Comparison of ENCODE assay signal across 15 cellular contexts in genomic region chr16:85593503-85594195, GRCh38. TPM values are rescaled to one million over a fixed set of nuclear protein-coding genes. Genes with fewer than 3 reads are reported as not detected.
A peak's percentile ranks its signal among the peaks of the same experiment; 100 is the strongest.
DNase-seq lines count a peak whose midpoint lies in the region; ATAC-seq and TF ChIP-seq lines count a peak whose summit lies in the region.
"Had no signal": no experiment of that assay in that cellular context is flagged by ENCODE, and none has a peak within 500 bp of the region (broad histone marks: within the 10 kb centered on the region; RNA-seq: fewer than 3 reads in every experiment).

No MANE protein-coding gene starts in this region.

- no peaks in the 10 kb centered on the region for H3K27me3 ChIP-seq in testis
- H3K27me3 ChIP-seq: body of pancreas, heart left ventricle, ovary had no signal

- no peaks in the 10 kb centered on the region for H3K9me3 ChIP-seq in testis
- H3K9me3 ChIP-seq: body of pancreas, heart left ventricle, ovary had no signal

- H3K4me1 Mint-ChIP-seq in mesothelial cell of epicardium = peaks cover 19% of the 10 kb centered on the region
- H3K4me1 Mint-ChIP-seq in activated T-cell treated with anti-CD3 and anti-CD28 coated beads, Interleukin-2, amount 50 U/mL, for 72 hours (ENCODE audit: low read depth) = no peaks in the 10 kb centered on the region

- H3K36me3 Mint-ChIP-seq in mesothelial cell of epicardium = peaks cover 7% of the 10 kb centered on the region
- H3K36me3 Mint-ChIP-seq in activated T-cell treated with anti-CD3 and anti-CD28 coated beads, Interleukin-2, amount 50 U/mL, for 72 hours (ENCODE audit: insufficient read depth in 2 of 2) = no peaks in the 10 kb centered on the region

- intact Hi-C loops in testis (cut with DNase I; ENCODE audit: low total_unique reads) = no loop called here

- peak; percentile 99 for DNase-seq in COR-L47 (lab: John Stamatoyannopoulos, UW)
- DNase-seq in NCI-H1436 treated with DMSO at 0.1 percent for 48 hours (lab: John Stamatoyannopoulos, UW) = peak; percentile 35
- peak; percentile 100 for DNase-seq in NCI-H82 treated with DMSO at 0.1 percent for 48 hours (lab: John Stamatoyannopoulos, UW; ENCODE audit: unreplicated experiment)
- DNase-seq in mesothelial cell of epicardium (ENCODE audit: low spot score in 2 of 2, unreplicated experiment in 2 of 2) = no peak
- no peak for DNase-seq in activated T-cell treated with anti-CD3 and anti-CD28 coated beads, Interleukin-2, amount 50 U/mL, for 72 hours
- DNase-seq in testis = no peak
- DNase-seq: activated CD4-positive, alpha-beta T cell treated with anti-CD3 and anti-CD28 coated beads, Interleukin-2, amount 10 ng/mL, durations not matched to agents 24 days and 14 days; activated effector memory CD4-positive, alpha-beta T cell treated with anti-CD3 and anti-CD28 coated beads, Interleukin-2, amount 50 U/mL, for 16 hours; body of pancreas; heart left ventricle; KBM-7; ovary; T-helper 1 cell had no signal

- H3K9me3 Mint-ChIP-seq in mesothelial cell of epicardium = no peaks in the 10 kb centered on the region
- H3K9me3 Mint-ChIP-seq in activated T-cell treated with anti-CD3 and anti-CD28 coated beads, Interleukin-2, amount 50 U/mL, for 72 hours = no peaks in the 10 kb centered on the region
- H3K9me3 Mint-ChIP-seq: activated CD4-positive, alpha-beta T cell treated with anti-CD3 and anti-CD28 coated beads, Interleukin-2, amount 10 ng/mL, durations not matched to agents 24 days and 14 days had no signal

- no peaks in the 10 kb centered on the region for H3K27me3 Mint-ChIP-seq in mesothelial cell of epicardium (ENCODE audit: low read depth)
- H3K27me3 Mint-ChIP-seq in activated T-cell treated with anti-CD3 and anti-CD28 coated beads, Interleukin-2, amount 50 U/mL, for 72 hours (ENCODE audit: low read depth) = no peaks in the 10 kb centered on the region
- H3K27me3 Mint-ChIP-seq: activated CD4-positive, alpha-beta T cell treated with anti-CD3 and anti-CD28 coated beads, Interleukin-2, amount 10 ng/mL, durations not matched to agents 24 days and 14 days had no signal

- no peaks in the 10 kb centered on the region for H3K4me1 ChIP-seq in testis

- H3K36me3 ChIP-seq in testis (ENCODE audit: low read depth, missing control alignments) = no peaks in the 10 kb centered on the region
- H3K36me3 ChIP-seq: heart left ventricle, ovary had no signal

- no peak for TF ChIP-seq CTCF in mesothelial cell of epicardium (IDR thresholded peaks at IDR 0.05; ENCODE audit: unreplicated experiment)
- TF ChIP-seq CTCF in testis (IDR thresholded peaks at IDR 0.05) = no peak

- H3K27ac Mint-ChIP-seq in mesothelial cell of epicardium = peak overlapping the region; percentile 35
- no peak overlapping the region for H3K27ac Mint-ChIP-seq in activated T-cell treated with anti-CD3 and anti-CD28 coated beads, Interleukin-2, amount 50 U/mL, for 72 hours
- H3K27ac Mint-ChIP-seq: activated CD4-positive, alpha-beta T cell treated with anti-CD3 and anti-CD28 coated beads, Interleukin-2, amount 10 ng/mL, durations not matched to agents 24 days and 14 days had no signal

- WGBS in testis, 2 donors = 69 to 79% methylated on average over 16 to 20 of the region's 20 CpGs

- ATAC-seq in activated T-cell treated with anti-CD3 and anti-CD28 coated beads, Interleukin-2, amount 50 U/mL, for 72 hours (replicated peaks in 1 of 2) = no peak
- ATAC-seq in HG03159 (IDR thresholded peaks at IDR 0.05; ENCODE audit: unreplicated experiment) (no peak), HG02981 (IDR thresholded peaks at IDR 0.05; ENCODE audit: unreplicated experiment) (no peak)
- ATAC-seq: heart left ventricle had no signal

- no peak for TF ChIP-seq POLR2A in testis (IDR thresholded peaks at IDR 0.05)

- no peak overlapping the region for H3K4me3 ChIP-seq in testis
- H3K4me3 ChIP-seq: body of pancreas, heart left ventricle, ovary had no signal

- H3K27ac ChIP-seq in testis = no peak overlapping the region
- H3K27ac ChIP-seq: body of pancreas, ovary had no signal

- no peak overlapping the region for H3K4me3 Mint-ChIP-seq in mesothelial cell of epicardium
- no peak overlapping the region for H3K4me3 Mint-ChIP-seq in activated T-cell treated with anti-CD3 and anti-CD28 coated beads, Interleukin-2, amount 50 U/mL, for 72 hours
- H3K4me3 Mint-ChIP-seq: activated CD4-positive, alpha-beta T cell treated with anti-CD3 and anti-CD28 coated beads, Interleukin-2, amount 10 ng/mL, durations not matched to agents 24 days and 14 days had no signal

RNA-seq across cellular contexts. Expression of gene GSE1, which starts 19.5 kb away (rescaled TPM):
- 193 to 218 TPM (median 208 TPM) in 3 replicates for total RNA-seq in mesothelial cell of epicardium
- 10 to 100 TPM; 26.7 to 30.9 TPM for total RNA-seq in activated T-cell treated with anti-CD3 and anti-CD28 coated beads, Interleukin-2, amount 50 U/mL, for 72 hours
- total RNA-seq in testis = 100 to 1,000 TPM; 188 to 212 TPM
- 49.9 TPM for polyA plus RNA-seq in testis (ENCODE audit: insufficient read depth, low read depth, low replicate concordance)

Comparison
In these comparisons a context has a peak if more than half of its experiments do, and no peak if none do; other contexts are left out.
1. DNase-seq: peak in COR-L47 (single experiment), NCI-H1436 treated with DMSO at 0.1 percent for 48 hours (single experiment) and NCI-H82 treated with DMSO at 0.1 percent for 48 hours (single experiment); none in mesothelial cell of epicardium (0 of 2), activated T-cell treated with anti-CD3 and anti-CD28 coated beads, Interleukin-2, amount 50 U/mL, for 72 hours (0 of 2) and testis (single experiment).